In genomic region chr4:10743357-10743756, GRCh38 we compare ENCODE assay signal across 13 cellular contexts. TPM values are rescaled to one million over a fixed set of nuclear protein-coding genes. Genes with fewer than 3 reads are reported as not detected.
DNase-seq lines count a peak whose midpoint lies in the region; ATAC-seq and TF ChIP-seq lines count a peak whose summit lies in the region.
"Had no signal": no experiment of that assay in that cellular context is flagged by ENCODE, and none has a peak within 500 bp of the region (broad histone marks: within the 10 kb centered on the region; RNA-seq: fewer than 3 reads in every experiment).

No MANE protein-coding gene starts in this region.

- POLR2A ChIA-PET in A673 (lab: Charles Lee; ENCODE audit: low non-redundant PET), result no interaction called here

- H3K4me1 ChIP-seq in A673 (ENCODE audit: insufficient read depth, low read length, poor library complexity, severe bottlenecking), result no peaks in the 10 kb centered on the region
- H3K4me1 ChIP-seq: stomach had no signal

- no peaks in the 10 kb centered on the region for H3K27me3 ChIP-seq in MG63
- H3K27me3 ChIP-seq in A673 (replicated peaks; ENCODE audit: insufficient read depth, low read depth, low read length, poor library complexity), result no peaks in the 10 kb centered on the region
- H3K27me3 ChIP-seq: stomach had no signal

- H3K36me3 ChIP-seq in MG63 (no peaks in the 10 kb centered on the region), A673 (ENCODE audit: insufficient read depth, low read length, poor library complexity, severe bottlenecking) (no peaks in the 10 kb centered on the region)
- H3K36me3 ChIP-seq: stomach had no signal

- no peaks in the 10 kb centered on the region for H3K9me3 ChIP-seq in MG63
- H3K9me3 ChIP-seq in A673 (ENCODE audit: low read depth, low read length, poor library complexity, severe bottlenecking), result peaks cover 22% of the 10 kb centered on the region
- H3K9me3 ChIP-seq: stomach had no signal

- CTCF ChIA-PET in A673 (lab: Charles Lee), result no interaction called here

- TF ChIP-seq CTCF in GM12865 (IDR thresholded peaks at IDR 0.05; ENCODE audit: insufficient read depth, low read depth, low read length, missing control alignments) (no peak), A673 (conservative IDR thresholded peaks at IDR 0.05; ENCODE audit: low read depth, low read length) (no peak)

- DNase-seq in GM12865 (ENCODE audit: low read depth) (peak; percentile 87), SHP77 (lab: John Stamatoyannopoulos, UW) (no peak), NCI-H446 treated with DMSO at 0.1 percent for 48 hours (lab: John Stamatoyannopoulos, UW) (no peak), MG63 (no peak), A673 (ENCODE audit: low spot score) (no peak)
- DNase-seq: activated T-cell treated with anti-CD3 and anti-CD28 coated beads, Interleukin-2, amount 50 U/mL, for 72 hours; posterior cingulate gyrus; stimulated activated CD4-positive, alpha-beta T cell treated with anti-CD3 and anti-CD28 coated beads, Interleukin-2, amount 100 ng/mL, for 24 hours; stomach had no signal

- intact Hi-C loops in A673 (cut with micrococcal nuclease; ENCODE audit: unreplicated experiment), result no loop called here

- H3K4me3 ChIP-seq in GM12865 (ENCODE audit: low read depth, low read length) (no peak overlapping the region; the same call in 1 of the 2 replicates), MG63 (no peak overlapping the region), A673 (ENCODE audit: low read depth, low read length, poor library complexity, severe bottlenecking) (no peak overlapping the region)
- H3K4me3 ChIP-seq: stomach had no signal

- no TSS peak for BruUV-seq in A673 (replicated peaks; lab: Mats Ljungman, UMichigan)

- peak; percentile 68 for ATAC-seq in GM19395 (IDR thresholded peaks at IDR 0.05; ENCODE audit: unreplicated experiment)
- ATAC-seq in HG02678 (IDR thresholded peaks at IDR 0.05; ENCODE audit: unreplicated experiment), result peak; percentile 60
- peak; percentile 66 for ATAC-seq in HG03354 (IDR thresholded peaks at IDR 0.05; ENCODE audit: poor library complexity, severe bottlenecking, unreplicated experiment)
- ATAC-seq: activated T-cell treated with anti-CD3 and anti-CD28 coated beads, Interleukin-2, amount 50 U/mL, for 72 hours had no signal

- no peak overlapping the region for H3K27ac ChIP-seq in A673 (ENCODE audit: low read depth, low read length, poor library complexity, severe bottlenecking)
- H3K27ac ChIP-seq: stomach had no signal

RNA-seq across cellular contexts. Expression of gene CLNK, which starts 58.8 kb away (rescaled TPM):
- total RNA-seq in MG63 (2014; rRNA removed; shearing (Covaris generic); ENCODE audit: low replicate concordance), result not detected in 2 replicates
- not detected in 2 replicates for total RNA-seq in A673 (2021)
- total RNA-seq: lung microvascular endothelial cell had no signal
